7 cellular contexts compared by ENCODE assay signal in the genomic region with DNA sequence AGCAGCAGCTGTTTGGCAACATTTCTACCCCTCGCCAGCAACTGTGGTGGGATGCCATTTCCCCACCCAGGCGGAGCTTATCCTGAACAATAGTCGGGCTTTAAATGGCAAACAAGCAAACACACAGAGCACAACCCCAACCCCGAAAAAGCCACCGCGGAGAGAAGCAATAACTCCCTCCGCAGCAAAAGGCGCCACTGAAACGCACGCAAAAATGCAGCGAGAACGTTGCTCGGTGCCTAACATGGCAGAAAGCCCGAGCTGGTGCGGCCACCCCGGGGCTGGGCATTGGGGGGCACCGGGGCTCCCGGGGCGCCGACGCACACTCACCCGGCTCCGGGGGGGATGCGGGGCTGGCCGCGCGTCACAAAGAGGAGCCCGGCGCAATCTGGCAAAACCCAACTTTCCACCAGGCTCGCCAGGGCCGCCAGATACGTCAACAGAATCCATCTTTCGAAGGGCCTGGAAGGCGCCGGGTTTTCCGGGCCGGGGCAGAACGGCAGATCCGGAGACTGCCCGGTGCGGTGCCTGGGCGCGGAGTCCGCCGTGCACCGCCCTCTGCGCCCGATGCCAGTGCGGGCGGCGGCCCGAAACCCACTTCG. TPM values are rescaled to one million over a fixed set of nuclear protein-coding genes. Genes with fewer than 3 reads are reported as not detected.
A peak's percentile ranks its signal among the peaks of the same experiment; 100 is the strongest.
DNase-seq lines count a peak whose midpoint lies in the region; ATAC-seq and TF ChIP-seq lines count a peak whose summit lies in the region.

No MANE protein-coding gene starts in this region.

- ATAC-seq in activated T-helper 17 cell treated with anti-CD3 and anti-CD28 coated beads, Interleukin-2, amount 50 U/mL, for 72 hours (replicated peaks) = no peak
- ATAC-seq in GM21717 (IDR thresholded peaks at IDR 0.05; ENCODE audit: unreplicated experiment) = no peak
- no peak for ATAC-seq in GM19467 (IDR thresholded peaks at IDR 0.05; ENCODE audit: unreplicated experiment)
- no peak for ATAC-seq in GM21423 (IDR thresholded peaks at IDR 0.05; ENCODE audit: unreplicated experiment)

- H3T11ph ChIP-seq in H9 (ENCODE audit: low read length) = no peak overlapping the region

- H3K27ac ChIP-seq in H9 (ENCODE audit: insufficient read length, low read depth, low read length) (no peak overlapping the region), iPS-18a (ENCODE audit: low read length) (no peak overlapping the region), smooth muscle cell (ENCODE audit: low read depth) (no peak overlapping the region)

- H2AFZ ChIP-seq in H9 (ENCODE audit: low read length) (no peak overlapping the region), smooth muscle cell (ENCODE audit: low read depth) (no peak overlapping the region)

- H2AK5ac ChIP-seq in H9 (ENCODE audit: insufficient read length, low read length) = no peak overlapping the region

- H4K91ac ChIP-seq in H9 (ENCODE audit: insufficient read length, low read depth, low read length) = no peak overlapping the region

- H3K79me2 ChIP-seq in H9 (ENCODE audit: insufficient read depth, low read length) = no peaks in the 10 kb centered on the region
- H3K79me2 ChIP-seq in smooth muscle cell (ENCODE audit: low read depth) = no peaks in the 10 kb centered on the region

- TF ChIP-seq CTCF in H9 (conservative IDR thresholded peaks at IDR 0.05) (no peak), smooth muscle cell (IDR thresholded peaks at IDR 0.05; ENCODE audit: borderline replicate concordance, insufficient read depth, poor library complexity, severe bottlenecking) (no peak)

- H3K14ac ChIP-seq in H9 (ENCODE audit: insufficient read depth, low read length) = no peak overlapping the region

- no peaks in the 10 kb centered on the region for H3F3A ChIP-seq in smooth muscle cell (ENCODE audit: low read depth)

- no peak overlapping the region for H2BK15ac ChIP-seq in H9 (ENCODE audit: low read depth, low read length)

- no peaks in the 10 kb centered on the region for H3K9me3 ChIP-seq in H9 (ENCODE audit: control insufficient read depth, low read depth, low read length)
- H3K9me3 ChIP-seq in iPS-18a (ENCODE audit: control insufficient read depth, low read depth, low read length) = no peaks in the 10 kb centered on the region
- H3K9me3 ChIP-seq in smooth muscle cell (replicated peaks; ENCODE audit: low read depth) = no peaks in the 10 kb centered on the region

- peak overlapping the region; percentile 59 to 89 for H3K4me3 Mint-ChIP-seq in H9
- H3K4me3 Mint-ChIP-seq in activated T-helper 17 cell treated with anti-CD3 and anti-CD28 coated beads, Interleukin-2, amount 50 U/mL, for 72 hours = peak overlapping the region; percentile 68

- no peaks in the 10 kb centered on the region for H4K20me1 ChIP-seq in H9 (ENCODE audit: control insufficient read depth, insufficient read depth, insufficient read length)
- H4K20me1 ChIP-seq in smooth muscle cell (ENCODE audit: low read depth) = no peaks in the 10 kb centered on the region

- peaks cover 2% of the 10 kb centered on the region; the same call in 1 of the 2 replicates for H3K4me1 ChIP-seq in H9 (ENCODE audit: insufficient read depth, low read length)
- H3K4me1 ChIP-seq in iPS-18a (ENCODE audit: control insufficient read depth, low read depth, low read length) = no peaks in the 10 kb centered on the region
- H3K4me1 ChIP-seq in smooth muscle cell (ENCODE audit: low read depth) = no peaks in the 10 kb centered on the region

- H3K36me3 ChIP-seq in iPS-18a (ENCODE audit: control insufficient read depth, low read depth, low read length) = no peaks in the 10 kb centered on the region
- no peaks in the 10 kb centered on the region for H3K36me3 ChIP-seq in smooth muscle cell (ENCODE audit: low read depth)

- no peak overlapping the region for H2BK120ac ChIP-seq in H9 (ENCODE audit: low read depth, low read length, poor library complexity, severe bottlenecking)

- H3K23me2 ChIP-seq in H9 (ENCODE audit: insufficient read length, low read depth, low read length, poor library complexity, severe bottlenecking) = peaks cover 6% of the 10 kb centered on the region

- no peak overlapping the region for H3K56ac ChIP-seq in H9 (ENCODE audit: insufficient read length, low read depth, low read length)

- H4K5ac ChIP-seq in H9 (ENCODE audit: insufficient read length, low read depth, low read length) = no peak overlapping the region

- H3K18ac ChIP-seq in H9 (ENCODE audit: insufficient read length, low read depth, low read length) = no peak overlapping the region

- H3K27me3 Mint-ChIP-seq in H9 (ENCODE audit: low read depth) = peaks cover 91% of the 10 kb centered on the region
- H3K27me3 Mint-ChIP-seq in activated T-helper 17 cell treated with anti-CD3 and anti-CD28 coated beads, Interleukin-2, amount 50 U/mL, for 72 hours = peaks cover 37% of the 10 kb centered on the region

- DNase-seq in H9 (no peak), smooth muscle cell (lab: John Stamatoyannopoulos, UW; ENCODE audit: unreplicated experiment) (no peak)

- H3K9ac ChIP-seq in H9 (ENCODE audit: extremely low read depth, insufficient read length, low read length) = no peak overlapping the region
- no peak overlapping the region for H3K9ac ChIP-seq in iPS-18a (ENCODE audit: low read length)
- H3K9ac ChIP-seq in smooth muscle cell (ENCODE audit: low read depth) = no peak overlapping the region

- peaks cover 0 to 7% (median 0%) of the 10 kb centered on the region in 3 experiments; a peak in 2 of 7 replicates for H3K36me3 Mint-ChIP-seq in H9 (ENCODE audit: insufficient read depth in 1 of 3, low read depth in 3 of 3)
- H3K36me3 Mint-ChIP-seq in activated T-helper 17 cell treated with anti-CD3 and anti-CD28 coated beads, Interleukin-2, amount 50 U/mL, for 72 hours (ENCODE audit: low read depth) = no peaks in the 10 kb centered on the region

- H3K9me3 Mint-ChIP-seq in H9 = peaks cover 57 to 65% of the 10 kb centered on the region in 2 experiments
- H3K9me3 Mint-ChIP-seq in activated T-helper 17 cell treated with anti-CD3 and anti-CD28 coated beads, Interleukin-2, amount 50 U/mL, for 72 hours = no peaks in the 10 kb centered on the region

- H3K4me2 ChIP-seq in H9 (ENCODE audit: insufficient read depth, insufficient read length, low read length) = peak overlapping the region; percentile 87
- peak overlapping the region; percentile 84 for H3K4me2 ChIP-seq in smooth muscle cell

- H3K27me3 ChIP-seq in H9 (ENCODE audit: insufficient read depth, low read length) (peaks cover 29% of the 10 kb centered on the region; the same call in 1 of the 2 replicates), iPS-18a (ENCODE audit: control insufficient read depth, insufficient read depth, low read length) (peaks cover 69% of the 10 kb centered on the region), smooth muscle cell (ENCODE audit: low read depth) (peaks cover 79% of the 10 kb centered on the region)

- no peak overlapping the region for H3K23ac ChIP-seq in H9 (ENCODE audit: insufficient read length, low read depth, low read length)

- no CpG with 5 or more reads among the region's 53 CpGs for WGBS in H9 (ENCODE audit: extremely low coverage, insufficient read length, low lambda C conversion rate)
- 49% methylated on average over 44 of the region's 53 CpGs for WGBS in smooth muscle cell (ENCODE audit: low lambda C conversion rate)

- H4K8ac ChIP-seq in H9 (replicated peaks; ENCODE audit: insufficient read length, low read depth, low read length) = no peak overlapping the region

- H3K27ac Mint-ChIP-seq in H9 = no peak overlapping the region
- no peak overlapping the region for H3K27ac Mint-ChIP-seq in activated T-helper 17 cell treated with anti-CD3 and anti-CD28 coated beads, Interleukin-2, amount 50 U/mL, for 72 hours

- H3K79me1 ChIP-seq in H9 (ENCODE audit: insufficient read depth, low read depth, low read length, poor library complexity, severe bottlenecking) = no peaks in the 10 kb centered on the region

- no peak overlapping the region for H2BK20ac ChIP-seq in H9 (ENCODE audit: low read depth, low read length, poor library complexity, severe bottlenecking)

- H2BK12ac ChIP-seq in H9 (ENCODE audit: insufficient read length, low read depth, low read length) = no peak overlapping the region

- H3K4me3 ChIP-seq in iPS-18a (ENCODE audit: low read length) = peak overlapping the region; percentile 57
- H3K4me3 ChIP-seq in smooth muscle cell = peak overlapping the region; percentile 46

- H3K4me1 Mint-ChIP-seq in H9 = peaks cover 16 to 22% of the 10 kb centered on the region in 2 experiments
- H3K4me1 Mint-ChIP-seq in activated T-helper 17 cell treated with anti-CD3 and anti-CD28 coated beads, Interleukin-2, amount 50 U/mL, for 72 hours = no peaks in the 10 kb centered on the region

- no peak overlapping the region for H2BK5ac ChIP-seq in H9 (ENCODE audit: insufficient read length, low read length)

- no peak overlapping the region for H3K4ac ChIP-seq in H9 (ENCODE audit: low read depth, low read length)

RNA-seq across cellular contexts. Expression of gene RAI2, which starts 0.8 kb away (rescaled TPM):
- total RNA-seq in H9 (2021) = 0.61 and 0.72 TPM in 2 replicates
- under 1 TPM in 1 of 2 donors, not detected in 1; 0.29 TPM for total RNA-seq in activated T-helper 17 cell treated with anti-CD3 and anti-CD28 coated beads, Interleukin-2, amount 50 U/mL, for 72 hours
- not detected in 2 replicates for total RNA-seq in smooth muscle cell
- 0.17 and 0.72 TPM in 2 replicates for polyA plus RNA-seq in smooth muscle cell
